8 cellular contexts compared by ENCODE assay signal in the genomic region with DNA sequence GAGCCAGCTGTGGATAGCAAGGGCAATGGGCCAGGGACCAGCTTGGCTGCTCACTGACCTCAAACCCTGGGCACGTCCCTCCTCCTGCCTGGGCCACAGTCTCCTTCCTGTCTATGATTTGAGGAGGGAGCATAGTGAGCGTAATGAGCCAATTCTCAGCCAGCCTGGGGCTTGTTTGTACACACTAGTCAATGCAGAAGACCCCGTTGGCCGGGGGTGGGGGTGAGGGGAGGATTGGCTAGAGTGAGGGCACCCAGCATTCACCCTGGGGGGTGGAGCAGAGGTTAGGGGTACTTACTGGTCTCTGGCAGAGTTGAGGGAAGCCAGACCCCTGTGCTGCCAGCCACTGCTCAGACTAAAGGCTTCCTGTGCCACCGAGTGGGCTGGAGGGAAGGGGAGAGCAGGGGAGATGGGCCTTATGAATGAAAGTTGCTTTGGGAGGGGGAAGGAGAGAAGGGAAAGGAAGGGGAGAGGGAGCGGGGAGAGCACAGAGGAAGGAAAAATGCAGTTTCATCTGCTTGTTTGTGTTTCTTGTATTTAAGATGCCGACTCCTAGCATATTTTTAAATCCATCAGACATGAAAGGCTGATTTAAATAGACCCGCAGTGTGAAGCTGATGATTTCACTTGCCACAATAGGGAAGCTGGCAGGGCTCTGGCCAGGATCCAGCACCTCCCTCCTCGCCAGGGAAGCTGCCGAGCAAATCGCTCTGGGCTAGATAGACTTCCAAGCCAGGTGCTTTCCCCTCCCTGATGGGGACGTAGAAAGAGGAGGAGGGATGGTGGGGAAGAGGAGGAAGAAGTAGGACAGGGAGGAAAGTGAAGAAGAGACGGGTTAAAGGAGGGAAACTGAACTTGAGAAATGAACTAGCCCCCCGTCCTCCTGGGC.
DNase-seq lines count a peak whose midpoint lies in the region; FAIRE-seq and TF ChIP-seq lines count a peak whose summit lies in the region.

No MANE protein-coding gene starts in this region.

- FAIRE-seq in keratinocyte (lab: Jason Lieb, UNC) = no peak

- no peaks in the 10 kb centered on the region for H3K9me3 ChIP-seq in adrenal gland (replicated peaks in 1 of 3)
- no peaks in the 10 kb centered on the region for H3K9me3 ChIP-seq in keratinocyte (ENCODE audit: control insufficient read depth, low read depth, low read length)
- no peaks in the 10 kb centered on the region for H3K9me3 ChIP-seq in tibial artery
- H3K9me3 ChIP-seq in Peyer's patch = no peaks in the 10 kb centered on the region

- no peak overlapping the region for H2AFZ ChIP-seq in keratinocyte (ENCODE audit: control insufficient read depth, low read length)

- H3K4me3 ChIP-seq in adrenal gland (no peak overlapping the region), keratinocyte (ENCODE audit: control insufficient read depth in 2 of 3, extremely low read depth in 1 of 3, insufficient read depth in 2 of 3, low read depth in 1 of 3, low read length in 3 of 3) (no peak overlapping the region), tibial artery (no peak overlapping the region), Peyer's patch (no peak overlapping the region)

- TF ChIP-seq CTCF in adrenal gland (IDR thresholded peaks at IDR 0.05) = no peak
- TF ChIP-seq CTCF in keratinocyte (optimal IDR thresholded peaks at IDR 0.05 in 1 of 3, IDR thresholded peaks at IDR 0.05 in 1 of 3, conservative IDR thresholded peaks at IDR 0.05 in 1 of 3; ENCODE audit: extremely low read depth in 1 of 3, insufficient read depth in 2 of 3, low read length in 3 of 3) = no peak
- no peak for TF ChIP-seq CTCF in tibial artery (IDR thresholded peaks at IDR 0.05)
- no peak for TF ChIP-seq CTCF in Peyer's patch (IDR thresholded peaks at IDR 0.05)

- no peaks in the 10 kb centered on the region for H3K79me2 ChIP-seq in keratinocyte (ENCODE audit: control insufficient read depth, insufficient read depth, low read length)

- no peak overlapping the region for H3K9ac ChIP-seq in keratinocyte (ENCODE audit: control insufficient read depth, extremely low read depth, insufficient read depth, low read length)

- TF ChIP-seq POLR2A in adrenal gland (IDR thresholded peaks at IDR 0.05) = no peak
- no peak for TF ChIP-seq POLR2A in Peyer's patch (IDR thresholded peaks at IDR 0.05)

- H3K27ac ChIP-seq in adrenal gland = no peak overlapping the region
- H3K27ac ChIP-seq in keratinocyte (ENCODE audit: control insufficient read depth, insufficient read depth, low read length) = no peak overlapping the region
- no peak overlapping the region for H3K27ac ChIP-seq in tibial artery
- H3K27ac ChIP-seq in Peyer's patch = no peak overlapping the region

- H3K27me3 ChIP-seq in adrenal gland (no peaks in the 10 kb centered on the region), keratinocyte (ENCODE audit: control insufficient read depth, extremely low read depth, insufficient read depth, low read length) (peaks cover 40% of the 10 kb centered on the region), tibial artery (peaks cover 0 to 21% of the 10 kb centered on the region in 2 donors), Peyer's patch (no peaks in the 10 kb centered on the region)

- peak overlapping the region; percentile 12 for H3K4me2 ChIP-seq in keratinocyte (ENCODE audit: control insufficient read depth, extremely low read depth, insufficient read depth, low read depth, low read length)

- dilution Hi-C loops in keratinocyte (cut with MboI; ENCODE audit: extremely low pct_ligation_motif_present, low sequenced_read_pairs) = no loop called here

- H3K4me1 ChIP-seq in adrenal gland (replicated peaks in 1 of 2) (no peaks in the 10 kb centered on the region), keratinocyte (ENCODE audit: control insufficient read depth, extremely low read depth, insufficient read depth, low read length) (peaks cover 7% of the 10 kb centered on the region), tibial artery (peaks cover 0 to 10% (median 0%) of the 10 kb centered on the region in 4 donors), Peyer's patch (no peaks in the 10 kb centered on the region)

- H3K36me3 ChIP-seq in adrenal gland (replicated peaks in 1 of 2) (no peaks in the 10 kb centered on the region), keratinocyte (ENCODE audit: control insufficient read depth in 2 of 2, extremely low read depth in 1 of 2, insufficient read depth in 2 of 2, low read length in 2 of 2) (no peaks in the 10 kb centered on the region), tibial artery (no peaks in the 10 kb centered on the region), Peyer's patch (no peaks in the 10 kb centered on the region)

- intact Hi-C loops in adrenal gland (cut with DNase I) = no loop called here
- intact Hi-C loops in tibial artery (cut with DNase I; ENCODE audit: low total_unique reads) = no loop called here

- WGBS in adrenal gland, 4 donors = 25 to 38% (median 35%) methylated on average over 13 to 14 of the region's 14 CpGs

- DNase-seq in AG08395 (ENCODE audit: low spot score) = peak; percentile 18
- DNase-seq in NCI-H1092 (lab: John Stamatoyannopoulos, UW) = peak; percentile 84
- DNase-seq in adrenal gland = peak in 4 of 7 donors; percentile 15 to 60 (median 24)
- no peak for DNase-seq in keratinocyte (ENCODE audit: low read depth, low spot score)
- no peak for DNase-seq in stimulated activated naive CD4-positive, alpha-beta T cell treated with Interleukin-2 at 50 U/mL for 16 hours (lab: John Stamatoyannopoulos, UW)
- DNase-seq in tibial artery = no peak
- no peak for DNase-seq in activated T-cell treated with anti-CD3 and anti-CD28 coated beads, Interleukin-2, amount 50 U/mL, for 48 hours
- DNase-seq in Peyer's patch = no peak

- no peaks in the 10 kb centered on the region for H3K9me1 ChIP-seq in keratinocyte (ENCODE audit: control insufficient read depth, extremely low read depth, insufficient read depth, low read length)

- H4K20me1 ChIP-seq in keratinocyte (ENCODE audit: control insufficient read depth, extremely low read depth, insufficient read depth, low read length) = no peaks in the 10 kb centered on the region

Comparison
In these comparisons a context has a peak if more than half of its experiments do, and no peak if none do; other contexts are left out.
1. DNase-seq: peak in AG08395 (single experiment), NCI-H1092 (single experiment) and adrenal gland (4 of 7); none in keratinocyte (single experiment), stimulated activated naive CD4-positive, alpha-beta T cell treated with Interleukin-2 at 50 U/mL for 16 hours (single experiment), tibial artery (0 of 2), activated T-cell treated with anti-CD3 and anti-CD28 coated beads, Interleukin-2, amount 50 U/mL, for 48 hours (0 of 2) and Peyer's patch (0 of 3).